ENCODE assay signal across 8 cellular contexts in the genomic region with DNA sequence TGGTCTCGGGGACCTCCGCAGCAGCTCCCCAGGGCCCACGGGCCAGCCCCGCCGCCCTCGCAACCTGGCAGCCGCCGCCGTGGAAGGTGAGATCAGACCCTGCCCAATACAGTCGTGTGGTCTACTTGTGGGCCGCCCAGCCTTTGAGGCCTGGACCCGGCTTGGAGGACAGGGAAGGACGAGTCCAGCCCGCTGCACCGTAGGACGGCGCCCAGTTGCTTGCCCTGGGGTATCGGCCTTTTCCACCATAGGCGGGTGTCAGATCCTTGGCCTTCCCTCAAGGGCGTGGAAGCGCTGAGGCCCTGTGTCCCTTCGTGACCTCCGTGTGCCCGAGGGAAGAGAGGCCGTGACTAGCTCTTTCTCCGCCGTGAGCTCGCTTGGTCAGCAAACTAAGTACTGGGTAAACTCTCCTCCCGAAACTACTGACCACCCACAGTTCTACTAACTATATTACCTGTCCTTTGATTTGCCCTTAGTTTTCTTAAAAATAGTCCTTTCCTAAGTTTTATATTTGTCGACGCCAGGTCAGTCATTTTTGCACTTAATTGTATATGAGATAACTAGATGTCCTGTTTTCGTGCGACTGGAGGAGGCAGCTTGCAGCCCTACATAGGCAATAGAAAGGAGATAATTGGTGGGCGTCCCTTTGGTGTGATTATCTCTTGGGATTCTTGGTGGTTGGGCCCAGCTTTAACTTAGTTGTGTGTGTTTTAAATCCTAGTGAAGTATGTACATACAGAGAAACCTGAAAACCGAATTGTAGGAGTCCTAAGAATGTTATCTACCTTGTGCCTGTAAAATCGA. TPM values are rescaled to one million over a fixed set of nuclear protein-coding genes. Genes with fewer than 3 reads are reported as not detected.
DNase-seq lines count a peak whose midpoint lies in the region; ATAC-seq and TF ChIP-seq lines count a peak whose summit lies in the region.

No MANE protein-coding gene starts in this region.

- TF ChIP-seq RAD21 in IMR-90 (IDR thresholded peaks at IDR 0.05; ENCODE audit: low read length): no peak

- no peaks in the 10 kb centered on the region for H3K9me3 Mint-ChIP-seq in activated T-cell treated with anti-CD3 and anti-CD28 coated beads, Interleukin-2, amount 50 U/mL, for 24 hours

- peak overlapping the region; percentile 91 for H3K14ac ChIP-seq in IMR-90 (replicated peaks; ENCODE audit: low read depth, low read length)

- H3K4me1 Mint-ChIP-seq in activated T-cell treated with anti-CD3 and anti-CD28 coated beads, Interleukin-2, amount 50 U/mL, for 24 hours (ENCODE audit: low read depth): peaks cover 34% of the 10 kb centered on the region

- no peak overlapping the region for H2BK120ac ChIP-seq in IMR-90 (ENCODE audit: low read depth, low read length)

- WGBS in IMR-90 (ENCODE audit: extremely low coverage in 2 of 2, insufficient read length in 1 of 2), 2 experiments: 1% methylated on average over 20 of the region's 36 CpGs; no CpG with 5 or more reads in 1 of the 2 experiments
- WGBS in ovary, 3 donors: 0 to 1% (median 1%) methylated on average over 34 to 36 of the region's 36 CpGs

- H3K9me1 ChIP-seq in IMR-90 (ENCODE audit: insufficient read depth, low read length): peaks cover 8% of the 10 kb centered on the region

- H3K36me3 Mint-ChIP-seq in activated T-cell treated with anti-CD3 and anti-CD28 coated beads, Interleukin-2, amount 50 U/mL, for 24 hours (ENCODE audit: low read depth): peaks cover 59% of the 10 kb centered on the region

- CTCF ChIA-PET in IMR-90 (lab: Yijun Ruan, JAX): interaction anchor here (0.6 to 4.0 kb wide), 3 partner anchors 25 to 60 kb away, joined by 3 to 14 read pairs (median 5); no protein-coding TSS in a partner anchor

- peak overlapping the region; percentile 98 for H3K23ac ChIP-seq in IMR-90 (ENCODE audit: low read depth, low read length)

- peaks cover 0 to 24% of the 10 kb centered on the region in 2 experiments; a peak in 3 of 4 replicates for H3K79me1 ChIP-seq in IMR-90 (ENCODE audit: low read depth in 1 of 2, low read length in 2 of 2)

- no peak for TF ChIP-seq EP300 in ovary (IDR thresholded peaks at IDR 0.05)

- TF ChIP-seq CTCF in IMR-90 (conservative IDR thresholded peaks at IDR 0.05; ENCODE audit: low read depth, low read length) (no peak), ovary (IDR thresholded peaks at IDR 0.05) (no peak)

- H4K8ac ChIP-seq in IMR-90 (ENCODE audit: low read depth in 2 of 2, low read length in 2 of 2): peak overlapping the region; percentile 76 to 88

- H3K9ac ChIP-seq in IMR-90 (ENCODE audit: low read depth, low read length): peak overlapping the region; percentile 100

- H3K9me3 ChIP-seq in IMR-90 (ENCODE audit: control insufficient read depth, insufficient read depth, low read length): no peaks in the 10 kb centered on the region
- no peaks in the 10 kb centered on the region for H3K9me3 ChIP-seq in ovary

- peak overlapping the region; percentile 89 for H2AFZ ChIP-seq in IMR-90 (replicated peaks; ENCODE audit: low read length, poor library complexity)

- H4K20me1 ChIP-seq in IMR-90 (ENCODE audit: insufficient read depth, low read length): peaks cover 45% of the 10 kb centered on the region

- peak overlapping the region; percentile 79 for H3K56ac ChIP-seq in IMR-90 (ENCODE audit: extremely low read depth, insufficient read depth, low read length)

- H3K18ac ChIP-seq in IMR-90 (ENCODE audit: low read depth, low read length): peak overlapping the region; percentile 29; the same call in 1 of the 2 replicates

- H3K4me3 ChIP-seq in IMR-90 (ENCODE audit: insufficient read depth, low read depth, low read length) (peak overlapping the region; percentile 96), ovary (peak overlapping the region; percentile 91)

- peak overlapping the region; percentile 98 for H3K4me2 ChIP-seq in IMR-90 (ENCODE audit: low read depth, low read length)

- no peak overlapping the region for H2BK20ac ChIP-seq in IMR-90 (ENCODE audit: low read depth, low read length)

- H3K27ac ChIP-seq in IMR-90 (ENCODE audit: insufficient read depth, low read length): peak overlapping the region; percentile 95
- peak overlapping the region; percentile 85 to 92 for H3K27ac ChIP-seq in ovary

- DNase-seq in activated T-cell treated with anti-CD3 and anti-CD28 coated beads, Interleukin-2, amount 50 U/mL, for 24 hours: no peak
- DNase-seq in activated T-cell treated with anti-CD3 and anti-CD28 coated beads for 4 hours (no peak), IMR-90 (no peak), glomerular visceral epithelial cell (ENCODE audit: extremely low spot score) (peak; percentile 16), ovary (no peak), DMS153 treated with DMSO at 0.1 percent for 48 hours (lab: John Stamatoyannopoulos, UW; ENCODE audit: unreplicated experiment) (no peak)
- peak; percentile 41 for DNase-seq in activated CD8-positive, alpha-beta memory T cell treated with anti-CD3 and anti-CD28 coated beads, Interleukin-2, amount 50 U/mL, for 4 hours

- H3K27me3 ChIP-seq in IMR-90 (ENCODE audit: control insufficient read depth, insufficient read depth, low read length) (no peaks in the 10 kb centered on the region), ovary (no peaks in the 10 kb centered on the region)

- peak overlapping the region; percentile 35 for H4K5ac ChIP-seq in IMR-90 (ENCODE audit: low read depth, low read length)

- peak overlapping the region; percentile 99 for H3K27ac Mint-ChIP-seq in activated T-cell treated with anti-CD3 and anti-CD28 coated beads, Interleukin-2, amount 50 U/mL, for 24 hours

- peak overlapping the region; percentile 98 for H2AK9ac ChIP-seq in IMR-90 (replicated peaks; ENCODE audit: low read depth, low read length, poor library complexity)

- TF ChIP-seq POLR2A in IMR-90 (IDR thresholded peaks at IDR 0.05; ENCODE audit: low read depth, low read length) (no peak), ovary (IDR thresholded peaks at IDR 0.05) (no peak)

- no TSS peak for BruUV-seq in IMR-90 (replicated peaks; lab: Mats Ljungman, UMichigan)

- peak; percentile 6 for ATAC-seq in IMR-90 (ENCODE audit: low read depth)
- ATAC-seq in HG02623 (IDR thresholded peaks at IDR 0.05; ENCODE audit: unreplicated experiment): no peak

- H2BK5ac ChIP-seq in IMR-90 (ENCODE audit: low read depth, low read length, poor library complexity, severe bottlenecking): peak overlapping the region; percentile 80

- peaks cover 5% of the 10 kb centered on the region for H3K4me1 ChIP-seq in IMR-90 (ENCODE audit: control insufficient read depth, insufficient read depth, low read length)
- peaks cover 7% of the 10 kb centered on the region for H3K4me1 ChIP-seq in ovary (ENCODE audit: insufficient read depth)

- in situ Hi-C loops in IMR-90 (cut with MboI; ENCODE audit: low sequenced_read_pairs): no loop called here

- intact Hi-C loops in IMR-90 (cut with micrococcal nuclease) (loop anchor here (2.0 to 5.0 kb wide), 4 partner anchors 27 to 92 kb away; a partner anchor contains a TSS), ovary (cut with DNase I) (loop anchor here in 1 of 4 donors (10.0 kb wide), 1 partner anchor 51 kb away; a partner anchor contains a TSS)

- peak overlapping the region; percentile 99 for H3K4me3 Mint-ChIP-seq in activated T-cell treated with anti-CD3 and anti-CD28 coated beads, Interleukin-2, amount 50 U/mL, for 24 hours

- H3K36me3 ChIP-seq in IMR-90 (ENCODE audit: control insufficient read depth, insufficient read depth, low read length) (peaks cover 24% of the 10 kb centered on the region), ovary (no peaks in the 10 kb centered on the region)

- H3K27me3 Mint-ChIP-seq in activated T-cell treated with anti-CD3 and anti-CD28 coated beads, Interleukin-2, amount 50 U/mL, for 24 hours: no peaks in the 10 kb centered on the region

- peak overlapping the region; percentile 86 for H3K4ac ChIP-seq in IMR-90 (ENCODE audit: low read depth, low read length)

- H2BK15ac ChIP-seq in IMR-90 (ENCODE audit: low read depth, low read length): no peak overlapping the region

- H2AK5ac ChIP-seq in IMR-90 (ENCODE audit: low read depth, low read length): peak overlapping the region; percentile 90

- dilution Hi-C loops in IMR-90 (cut with HindIII; ENCODE audit: low sequenced_read_pairs, unreplicated experiment): no loop called here

- H4K91ac ChIP-seq in IMR-90 (ENCODE audit: insufficient read depth, low read depth, low read length): peak overlapping the region; percentile 64

- POLR2A ChIA-PET in IMR-90 (lab: Charles Lee; ENCODE audit: unreplicated experiment): interaction anchor here (0.6 to 0.7 kb wide), 2 partner anchors 55 to 1532 kb away, joined by 3 read pairs; no protein-coding TSS in a partner anchor

TF ChIP-seq in IMR-90, 13 proteins besides CTCF, POLR2A, EP300 and RAD21 (continues in another document):
- 0 out of 2 replicates have a peak, but pooled peaks have one; percentile 57 for TF ChIP-seq CHD1 (IDR thresholded peaks at IDR 0.05; ENCODE audit: low read depth, low read length)
- no peak for TF ChIP-seq SMC3 (IDR thresholded peaks at IDR 0.05; ENCODE audit: low read depth, low read length)
- no peak for TF ChIP-seq BHLHE40 (IDR thresholded peaks at IDR 0.05; ENCODE audit: low read depth, low read length)

RNA-seq across cellular contexts. Expression of a gene that starts 0.8 kb away (rescaled TPM):
- total RNA-seq in IMR-90 (2012; rRNA removed): 861 and 1,218 TPM in 2 replicates
- 601 and 657 TPM in 2 replicates for polyA plus RNA-seq in IMR-90 (2012; rRNA removed)
- polyA plus RNA-seq in IMR-90 (2012; cell fraction: cytosol; rRNA removed): 577 and 1,347 TPM in 2 replicates
- 661 and 776 TPM in 2 replicates for polyA plus RNA-seq in IMR-90 (2012; cell fraction: nucleus; rRNA removed; ENCODE audit: low replicate concordance)
- total RNA-seq in ovary: 100 to 1,000 TPM; 347 to 462 (median 427) TPM
- 100 to 1,000 TPM; 344 to 649 TPM for polyA plus RNA-seq in ovary

RNA-seq across cellular contexts. Expression of a gene that starts 50.3 kb away (rescaled TPM):
- total RNA-seq in IMR-90 (2012; rRNA removed): 37.1 and 88.3 TPM in 2 replicates
- polyA plus RNA-seq in IMR-90 (2012; rRNA removed): 48.7 and 52.7 TPM in 2 replicates
- polyA plus RNA-seq in IMR-90 (2012; cell fraction: cytosol; rRNA removed): 16.6 and 18.3 TPM in 2 replicates
- 4.6 and 10.0 TPM in 2 replicates for polyA plus RNA-seq in IMR-90 (2012; cell fraction: nucleus; rRNA removed; ENCODE audit: low replicate concordance)
- total RNA-seq in ovary: 10 to 100 TPM in 2 of 7 donors, 1 to 10 TPM in 5; 6.8 to 12.4 (median 9.5) TPM
- 10 to 100 TPM; 10.0 to 10.7 TPM for polyA plus RNA-seq in ovary

RNA-seq across cellular contexts. Expression of a gene that starts 50.8 kb away (rescaled TPM):
- 32.8 and 42.2 TPM in 2 replicates for total RNA-seq in IMR-90 (2012; rRNA removed)
- polyA plus RNA-seq in IMR-90 (2012; rRNA removed): 8.3 and 10.9 TPM in 2 replicates
- 3.7 and 4.3 TPM in 2 replicates for polyA plus RNA-seq in IMR-90 (2012; cell fraction: cytosol; rRNA removed)
- polyA plus RNA-seq in IMR-90 (2012; cell fraction: nucleus; rRNA removed; ENCODE audit: low replicate concordance): 7.7 and 14.3 TPM in 2 replicates
- 10 to 100 TPM in 6 of 7 donors, 1 to 10 TPM in 1; 9.4 to 17.1 (median 11.9) TPM for total RNA-seq in ovary
- 10 to 100 TPM in 1 of 2 donors, 1 to 10 TPM in 1; 9.4 to 16.0 TPM for polyA plus RNA-seq in ovary

Comparison
In these comparisons a context has a peak if more than half of its experiments do, and no peak if none do; other contexts are left out.
1. DNase-seq: peak in activated CD8-positive, alpha-beta memory T cell treated with anti-CD3 and anti-CD28 coated beads, Interleukin-2, amount 50 U/mL, for 4 hours (single experiment) and glomerular visceral epithelial cell (single experiment); none in activated T-cell treated with anti-CD3 and anti-CD28 coated beads, Interleukin-2, amount 50 U/mL, for 24 hours (single experiment), activated T-cell treated with anti-CD3 and anti-CD28 coated beads for 4 hours (single experiment), IMR-90 (single experiment), ovary (0 of 5) and DMS153 treated with DMSO at 0.1 percent for 48 hours (single experiment).